9 cellular contexts compared by ENCODE assay signal in genomic region chr21:35204850-35205564, GRCh38.
DNase-seq lines count a peak whose midpoint lies in the region; ATAC-seq, FAIRE-seq and TF ChIP-seq lines count a peak whose summit lies in the region.
"Had no signal": no experiment of that assay in that cellular context is flagged by ENCODE, and none has a peak within 500 bp of the region (broad histone marks: within the 10 kb centered on the region; RNA-seq: fewer than 3 reads in every experiment).

No MANE protein-coding gene starts in this region.

- SMC1A ChIA-PET in GM12878 (lab: Charles Lee; ENCODE audit: uncharacterized antibody, unreplicated experiment), result interaction anchor here (1.0 kb wide), 1 partner anchor 11 kb away, joined by 3 read pairs; no protein-coding TSS in a partner anchor

- no peak overlapping the region; the same call in 1 of the 2 replicates for H3K4me3 ChIP-seq in GM12878
- H3K4me3 ChIP-seq in liver (ENCODE audit: low read depth in 1 of 3, low read length in 3 of 3), result no peak overlapping the region

- ATAC-seq in GM12878 (no peak), HG02763 (IDR thresholded peaks at IDR 0.05; ENCODE audit: unreplicated experiment) (no peak), GM21619 (IDR thresholded peaks at IDR 0.05; ENCODE audit: unreplicated experiment) (no peak)
- peak; percentile 8 for ATAC-seq in stimulated activated naive CD8-positive, alpha-beta T cell treated with anti-CD3 and anti-CD28 coated beads, Interleukin-15, Interleukin-2, amounts not matched to agents 100 U/mL and 50 U/mL, for 24 hours

- POLR2A ChIA-PET in GM12878 (lab: Charles Lee), result interaction anchor here (0.7 kb wide), 1 partner anchor 99 kb away, joined by 4 read pairs; no protein-coding TSS in a partner anchor

- TF ChIP-seq RAD21 in GM12878 (IDR thresholded peaks at IDR 0.05; ENCODE audit: insufficient read depth, low read depth, low read length), result no peak
- no peak for TF ChIP-seq RAD21 in liver (IDR thresholded peaks at IDR 0.05)

- peak overlapping the region; percentile 76 for H3K4me2 ChIP-seq in GM12878 (ENCODE audit: control insufficient read depth, insufficient read depth)
- H3K4me2 ChIP-seq: KMS-11 had no signal

- 3% methylated on average over 20 of the region's 20 CpGs for WGBS in GM12878 (ENCODE audit: insufficient coverage, insufficient replicate concordance, low lambda C conversion rate, missing lambda C conversion rate)
- 46% methylated on average over 20 of the region's 20 CpGs for WGBS in liver

- H3K4me1 ChIP-seq in GM12878 (ENCODE audit: control insufficient read depth, insufficient read depth, low read length) (peaks cover 18% of the 10 kb centered on the region), liver (ENCODE audit: control insufficient read depth in 4 of 4, insufficient read depth in 4 of 4, low read length in 3 of 4) (no peaks in the 10 kb centered on the region)

- H3K9me3 ChIP-seq in GM12878 (replicated peaks; ENCODE audit: control insufficient read depth, insufficient read depth, low read length) (no peaks in the 10 kb centered on the region; the same call in 2 of the 3 replicates), liver (ENCODE audit: control insufficient read depth in 4 of 4, low read length in 3 of 4) (no peaks in the 10 kb centered on the region)

- BruUV-seq in GM12878 (replicated peaks; lab: Mats Ljungman, UMichigan), result no TSS peak

- H3K79me2 ChIP-seq in GM12878 (ENCODE audit: control insufficient read depth, insufficient read depth, low read length), result no peaks in the 10 kb centered on the region

- intact Hi-C loops in GM12878 (cut with micrococcal nuclease; ENCODE audit: unreplicated experiment), result no loop called here

- peak; percentile 85 for DNase-seq in EL
- peak; percentile 70 for DNase-seq in NOMO-1 treated with dmso at 0.1 percent for 144 hours (lab: John Stamatoyannopoulos, UW; ENCODE audit: unreplicated experiment)
- DNase-seq in GM12878 (ENCODE audit: low read depth, low spot score), result no peak
- no peak for DNase-seq in stimulated activated naive CD8-positive, alpha-beta T cell treated with anti-CD3 and anti-CD28 coated beads, Interleukin-15, Interleukin-2, amounts not matched to agents 100 U/mL and 50 U/mL, for 24 hours
- no peak for DNase-seq in T-helper 9 cell

- no peak overlapping the region for H3K27ac ChIP-seq in GM12878 (ENCODE audit: control insufficient read depth, insufficient read depth)
- H3K27ac ChIP-seq in liver (ENCODE audit: low read depth in 1 of 2, low read length in 2 of 2), result no peak overlapping the region
- H3K27ac ChIP-seq: KMS-11 had no signal

- H3K36me3 ChIP-seq in GM12878 (ENCODE audit: control insufficient read depth in 2 of 2, insufficient read depth in 2 of 2, low read length in 1 of 2) (no peaks in the 10 kb centered on the region), liver (ENCODE audit: control insufficient read depth in 4 of 4, insufficient read depth in 3 of 4, low read depth in 1 of 4, low read length in 3 of 4) (no peaks in the 10 kb centered on the region)

- H4K20me1 ChIP-seq in GM12878 (ENCODE audit: control insufficient read depth, insufficient read depth), result no peaks in the 10 kb centered on the region

- H3K9ac ChIP-seq in GM12878 (ENCODE audit: control insufficient read depth, insufficient read depth, low read length), result no peak overlapping the region
- H3K9ac ChIP-seq in liver (ENCODE audit: low read depth in 1 of 2, low read length in 2 of 2), result no peak overlapping the region
- H3K9ac ChIP-seq: KMS-11 had no signal

- in situ Hi-C loops in GM12878 (cut with MboI), result no loop called here

- TF ChIP-seq EP300 in GM12878 (IDR thresholded peaks at IDR 0.05; ENCODE audit: borderline replicate concordance in 1 of 2, control insufficient read depth in 1 of 2, low read depth in 2 of 2, low read length in 2 of 2), result no peak

- TF ChIP-seq POLR2A in GM12878 (IDR thresholded peaks at IDR 0.05; ENCODE audit: low read depth, low read length), result no peak

- peak overlapping the region; percentile 25 for H2AFZ ChIP-seq in GM12878 (ENCODE audit: control insufficient read depth, low read depth, low read length)

- CTCF ChIA-PET in GM12878 (lab: Yijun Ruan, JAX), result interaction anchor here (1.3 kb wide), 1 partner anchor 16 kb away, joined by 3 read pairs; no protein-coding TSS in a partner anchor

- FAIRE-seq in GM12878 (lab: Jason Lieb, UNC), result no peak

- TF ChIP-seq CTCF in GM12878 (IDR thresholded peaks at IDR 0.05 in 2 of 3, conservative IDR thresholded peaks at IDR 0.05 in 1 of 3; ENCODE audit: control insufficient read depth in 2 of 3, extremely low read depth in 1 of 3, insufficient read depth in 1 of 3, low read depth in 3 of 3, low read length in 3 of 3), result no peak
- TF ChIP-seq CTCF in liver (IDR thresholded peaks at IDR 0.05; ENCODE audit: low read depth, low read length, missing input control), result no peak

- RAD21 ChIA-PET in GM12878 (lab: Charles Lee; ENCODE audit: unreplicated experiment), result interaction anchor here (0.7 kb wide), 1 partner anchor 9 kb away, joined by 3 read pairs; no protein-coding TSS in a partner anchor

- H3K27me3 ChIP-seq in GM12878 (replicated peaks in 1 of 2; ENCODE audit: control insufficient read depth in 2 of 2, insufficient read depth in 2 of 2, low read length in 1 of 2), result no peaks in the 10 kb centered on the region
- peaks cover 0 to 3% (median 0%) of the 10 kb centered on the region in 4 donors for H3K27me3 ChIP-seq in liver (ENCODE audit: control insufficient read depth in 4 of 4, insufficient read depth in 4 of 4, low read length in 3 of 4)

TF ChIP-seq in GM12878, 131 proteins besides CTCF, POLR2A, EP300 and RAD21:
- TF ChIP-seq, protein P1, sequence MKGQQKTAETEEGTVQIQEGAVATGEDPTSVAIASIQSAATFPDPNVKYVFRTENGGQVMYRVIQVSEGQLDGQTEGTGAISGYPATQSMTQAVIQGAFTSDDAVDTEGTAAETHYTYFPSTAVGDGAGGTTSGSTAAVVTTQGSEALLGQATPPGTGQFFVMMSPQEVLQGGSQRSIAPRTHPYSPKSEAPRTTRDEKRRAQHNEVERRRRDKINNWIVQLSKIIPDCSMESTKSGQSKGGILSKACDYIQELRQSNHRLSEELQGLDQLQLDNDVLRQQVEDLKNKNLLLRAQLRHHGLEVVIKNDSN (IDR thresholded peaks at IDR 0.05; ENCODE audit: borderline replicate concordance, extremely low read length, insufficient read depth, low read depth, low read length), result peak; percentile 39
- TF ChIP-seq ZNF384 (IDR thresholded peaks at IDR 0.05; ENCODE audit: borderline replicate concordance, low read depth, low read length), result no peak
- TF ChIP-seq, protein P2, sequence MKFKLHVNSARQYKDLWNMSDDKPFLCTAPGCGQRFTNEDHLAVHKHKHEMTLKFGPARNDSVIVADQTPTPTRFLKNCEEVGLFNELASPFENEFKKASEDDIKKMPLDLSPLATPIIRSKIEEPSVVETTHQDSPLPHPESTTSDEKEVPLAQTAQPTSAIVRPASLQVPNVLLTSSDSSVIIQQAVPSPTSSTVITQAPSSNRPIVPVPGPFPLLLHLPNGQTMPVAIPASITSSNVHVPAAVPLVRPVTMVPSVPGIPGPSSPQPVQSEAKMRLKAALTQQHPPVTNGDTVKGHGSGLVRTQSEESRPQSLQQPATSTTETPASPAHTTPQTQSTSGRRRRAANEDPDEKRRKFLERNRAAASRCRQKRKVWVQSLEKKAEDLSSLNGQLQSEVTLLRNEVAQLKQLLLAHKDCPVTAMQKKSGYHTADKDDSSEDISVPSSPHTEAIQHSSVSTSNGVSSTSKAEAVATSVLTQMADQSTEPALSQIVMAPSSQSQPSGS (IDR thresholded peaks at IDR 0.05; ENCODE audit: low read length), result 0 out of 2 replicates have a peak, but pooled peaks have one; percentile 12
TF ChIP-seq in GM12878: peak in this region for 2.

TF ChIP-seq in liver, 16 proteins besides CTCF, POLR2A, EP300 and RAD21:
- no peak for TF ChIP-seq HNF4G (IDR thresholded peaks at IDR 0.05)
- TF ChIP-seq, protein P3, sequence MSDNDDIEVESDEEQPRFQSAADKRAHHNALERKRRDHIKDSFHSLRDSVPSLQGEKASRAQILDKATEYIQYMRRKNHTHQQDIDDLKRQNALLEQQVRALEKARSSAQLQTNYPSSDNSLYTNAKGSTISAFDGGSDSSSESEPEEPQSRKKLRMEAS (IDR thresholded peaks at IDR 0.05), result peak; percentile 16

Comparison
In these comparisons a context has a peak if more than half of its experiments do, and no peak if none do; other contexts are left out.
1. DNase-seq: peak in EL (single experiment) and NOMO-1 treated with dmso at 0.1 percent for 144 hours (single experiment); none in GM12878 (single experiment), stimulated activated naive CD8-positive, alpha-beta T cell treated with anti-CD3 and anti-CD28 coated beads, Interleukin-15, Interleukin-2, amounts not matched to agents 100 U/mL and 50 U/mL, for 24 hours (single experiment) and T-helper 9 cell (single experiment).